ENCODE assay signal across 1 cellular context in the genomic region with DNA sequence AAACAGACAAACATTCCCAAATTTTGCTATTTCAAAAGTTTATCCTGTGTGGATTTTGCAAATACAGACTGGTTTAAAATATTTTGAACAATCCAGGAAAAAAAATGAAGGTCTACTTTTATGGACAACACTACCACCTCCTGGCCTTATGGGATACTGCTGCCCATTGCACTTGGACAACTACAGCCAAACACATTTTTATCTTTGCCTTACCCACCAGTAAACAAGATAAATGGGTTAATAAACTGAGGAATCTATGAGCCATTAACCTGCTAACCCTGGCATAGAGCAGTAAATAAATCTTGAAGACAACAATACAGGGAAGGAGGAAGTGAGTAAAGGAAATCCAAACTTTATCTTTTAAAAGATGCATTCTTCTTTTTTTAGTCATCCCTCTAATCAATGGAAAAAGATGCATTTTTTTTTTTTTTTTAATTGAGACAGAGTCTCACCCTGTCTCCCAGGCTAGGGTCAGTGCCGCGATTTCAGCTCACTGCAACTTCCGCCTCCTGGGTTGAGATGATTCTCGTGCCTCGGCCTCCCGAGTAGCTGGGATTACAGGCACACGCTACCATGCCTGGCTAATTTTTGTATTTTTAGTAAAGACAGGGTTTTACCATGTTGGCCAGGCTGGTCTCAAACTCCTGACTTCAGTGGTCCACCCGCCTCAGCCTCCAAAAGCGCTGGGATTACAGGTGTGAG.
TF ChIP-seq lines count a peak whose summit lies in the region.

No MANE protein-coding gene starts in this region.

TF ChIP-seq in WTC11, 78 proteins besides CTCF, POLR2A, EP300 and RAD21 (continued from another document):
- TF ChIP-seq, protein P1, sequence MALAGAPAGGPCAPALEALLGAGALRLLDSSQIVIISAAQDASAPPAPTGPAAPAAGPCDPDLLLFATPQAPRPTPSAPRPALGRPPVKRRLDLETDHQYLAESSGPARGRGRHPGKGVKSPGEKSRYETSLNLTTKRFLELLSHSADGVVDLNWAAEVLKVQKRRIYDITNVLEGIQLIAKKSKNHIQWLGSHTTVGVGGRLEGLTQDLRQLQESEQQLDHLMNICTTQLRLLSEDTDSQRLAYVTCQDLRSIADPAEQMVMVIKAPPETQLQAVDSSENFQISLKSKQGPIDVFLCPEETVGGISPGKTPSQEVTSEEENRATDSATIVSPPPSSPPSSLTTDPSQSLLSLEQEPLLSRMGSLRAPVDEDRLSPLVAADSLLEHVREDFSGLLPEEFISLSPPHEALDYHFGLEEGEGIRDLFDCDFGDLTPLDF (CRISPR knock-in tag; IDR thresholded peaks at IDR 0.05), result no peak
- TF ChIP-seq RELA (CRISPR knock-in tag; IDR thresholded peaks at IDR 0.05; ENCODE audit: borderline replicate concordance), result no peak
- no peak for TF ChIP-seq NR3C1 (CRISPR knock-in tag; conservative IDR thresholded peaks at IDR 0.05; ENCODE audit: low read depth)
